In the genomic region with DNA sequence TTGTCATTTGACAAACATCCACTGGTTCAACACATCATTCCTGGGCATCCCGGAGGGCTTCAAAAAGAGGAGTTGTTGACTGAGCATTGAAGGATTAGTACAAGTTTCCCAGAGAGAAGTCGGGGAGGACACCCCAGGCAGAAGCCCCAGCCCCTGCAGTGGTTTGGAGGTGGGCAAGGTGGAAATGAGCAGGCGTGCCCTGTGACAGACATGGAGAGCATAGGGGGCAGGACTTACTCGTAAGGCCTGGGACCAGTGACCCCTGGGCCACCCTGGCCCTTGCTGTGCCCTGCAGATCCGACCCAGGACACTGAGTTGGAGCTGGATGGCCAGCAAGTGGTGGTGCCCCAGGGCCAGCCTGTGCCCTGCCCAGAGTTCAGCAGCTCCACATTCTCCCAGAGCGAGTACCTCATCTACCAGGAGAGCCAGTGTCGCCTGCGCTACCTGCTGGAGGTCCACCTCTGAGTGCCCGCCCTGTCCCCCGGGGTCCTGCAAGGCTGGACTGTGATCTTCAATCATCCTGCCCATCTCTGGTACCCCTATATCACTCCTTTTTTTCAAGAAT, we compare ENCODE assay signal across 27 cellular contexts. TPM values are rescaled to one million over a fixed set of nuclear protein-coding genes. Genes with fewer than 3 reads are reported as not detected.
"Had no signal": no experiment of that assay in that cellular context is flagged by ENCODE, and none has a peak within 500 bp of the region (broad histone marks: within the 10 kb centered on the region; RNA-seq: fewer than 3 reads in every experiment).

No MANE protein-coding gene starts in this region.

- H3K36me3 Mint-ChIP-seq: activated naive CD4-positive, alpha-beta T cell treated with anti-CD3 and anti-CD28 coated beads, Interleukin-2, amount 10 ng/mL, durations not matched to agents 7 days and 5 days had no signal

- H3K4me3 Mint-ChIP-seq: activated naive CD4-positive, alpha-beta T cell treated with anti-CD3 and anti-CD28 coated beads, Interleukin-2, amount 10 ng/mL, durations not matched to agents 7 days and 5 days; activated T-cell treated with anti-CD3 and anti-CD28 coated beads, Interleukin-2, amount 50 U/mL, for 24 hours; memory B cell; naive thymus-derived CD4-positive, alpha-beta T cell; stimulated activated naive B cell treated with anti-CD40 and anti-IgM and Interleukin-4, amounts not matched to agents 10 μg/mL and 1 μg/mL and 100 μg/mL, for 72 hours; T-helper 1 cell treated with Interleukin-12 subunit alpha and Interleukin-12 subunit beta and Interleukin-4 antibody, amounts not matched to agents 30 μg/mL and 1 μg/mL, for 36 hours had no signal

- H3K27ac Mint-ChIP-seq: activated naive CD4-positive, alpha-beta T cell treated with anti-CD3 and anti-CD28 coated beads, Interleukin-2, amount 10 ng/mL, durations not matched to agents 7 days and 5 days; activated T-cell treated with anti-CD3 and anti-CD28 coated beads, Interleukin-2, amount 50 U/mL, for 24 hours; memory B cell; progenitor cell of endocrine pancreas; stimulated activated naive B cell treated with anti-CD40 and anti-IgM and Interleukin-4, amounts not matched to agents 10 μg/mL and 1 μg/mL and 100 μg/mL, for 72 hours; T-helper 1 cell treated with Interleukin-12 subunit alpha and Interleukin-12 subunit beta and Interleukin-4 antibody, amounts not matched to agents 30 μg/mL and 1 μg/mL, for 36 hours had no signal

- H3K36me3 ChIP-seq: thyroid gland had no signal

- DNase-seq: activated CD4-positive, alpha-beta T cell treated with anti-CD3 and anti-CD28 coated beads for 4 hours; activated CD4-positive, alpha-beta T cell treated with anti-CD3 and anti-CD28 coated beads, Interleukin-2, amount 50 U/mL, for 48 hours; activated CD8-positive, alpha-beta memory T cell treated with anti-CD3 and anti-CD28 coated beads for 24 hours; activated gamma-delta T cell; activated naive CD4-positive, alpha-beta T cell treated with anti-CD3 and anti-CD28 coated beads, Interleukin-2, amount 10 ng/mL, durations not matched to agents 7 days and 5 days; activated T-cell treated with anti-CD3 and anti-CD28 coated beads, Interleukin-2, amount 50 U/mL, for 24 hours; amygdala; caudate nucleus; midbrain; stimulated activated CD4-positive, alpha-beta T cell treated with anti-CD3 and anti-CD28 coated beads, Interleukin-4, amount 100 ng/mL, for 24 hours; stimulated activated CD8-positive, alpha-beta memory T cell treated with anti-CD3 and anti-CD28 coated beads, Interleukin-4, amount 100 ng/mL, for 48 hours; stimulated activated naive B cell treated with anti-CD40 and anti-IgM and Interleukin-4, amounts not matched to agents 10 μg/mL and 1 μg/mL and 100 μg/mL, for 72 hours; stomach; SW 1271; T-helper 9 cell; thyroid gland had no signal

- H3K9me3 Mint-ChIP-seq: activated naive CD4-positive, alpha-beta T cell treated with anti-CD3 and anti-CD28 coated beads, Interleukin-2, amount 10 ng/mL, durations not matched to agents 7 days and 5 days; activated T-cell treated with anti-CD3 and anti-CD28 coated beads, Interleukin-2, amount 50 U/mL, for 24 hours; memory B cell; naive thymus-derived CD4-positive, alpha-beta T cell; stimulated activated naive B cell treated with anti-CD40 and anti-IgM and Interleukin-4, amounts not matched to agents 10 μg/mL and 1 μg/mL and 100 μg/mL, for 72 hours; T-helper 1 cell treated with Interleukin-12 subunit alpha and Interleukin-12 subunit beta and Interleukin-4 antibody, amounts not matched to agents 30 μg/mL and 1 μg/mL, for 36 hours had no signal

- ATAC-seq: esophagus mucosa; naive thymus-derived CD4-positive, alpha-beta T cell; sciatic nerve; stimulated activated naive B cell treated with anti-CD40 and anti-IgM and Interleukin-4, amounts not matched to agents 10 μg/mL and 1 μg/mL and 100 μg/mL, for 72 hours had no signal

- H3K4me1 Mint-ChIP-seq: memory B cell had no signal

- H3K27ac ChIP-seq: SK-N-MC, skin epidermis, stomach, thyroid gland, VCaP had no signal

- H3K27me3 ChIP-seq: stomach, thyroid gland had no signal

- H3K9me3 ChIP-seq: stomach, thyroid gland had no signal

- H3K4me3 ChIP-seq: SK-N-MC, skin epidermis, stomach, thyroid gland had no signal

RNA-seq across cellular contexts. Expression of a gene that starts 7.1 kb away (rescaled TPM):
- total RNA-seq: esophagus mucosa; naive thymus-derived CD4-positive, alpha-beta T cell; osteocyte; renal cortical epithelial cell; stomach had no signal
